In genomic region chr9:111039203-111039907, GRCh38 we compare ENCODE assay signal across 1 cellular context.
TF ChIP-seq lines count a peak whose summit lies in the region.

No MANE protein-coding gene starts in this region.

TF ChIP-seq in GM23338, 12 proteins besides CTCF, POLR2A, EP300 and RAD21:
- TF ChIP-seq ZNF462 (CRISPR knock-in tag; IDR thresholded peaks at IDR 0.05) = no peak
- TF ChIP-seq EZH2 (IDR thresholded peaks at IDR 0.05; ENCODE audit: low read depth, unreplicated experiment) = peak; percentile 38
